ENCODE assay signal across 8 cellular contexts in the genomic region with DNA sequence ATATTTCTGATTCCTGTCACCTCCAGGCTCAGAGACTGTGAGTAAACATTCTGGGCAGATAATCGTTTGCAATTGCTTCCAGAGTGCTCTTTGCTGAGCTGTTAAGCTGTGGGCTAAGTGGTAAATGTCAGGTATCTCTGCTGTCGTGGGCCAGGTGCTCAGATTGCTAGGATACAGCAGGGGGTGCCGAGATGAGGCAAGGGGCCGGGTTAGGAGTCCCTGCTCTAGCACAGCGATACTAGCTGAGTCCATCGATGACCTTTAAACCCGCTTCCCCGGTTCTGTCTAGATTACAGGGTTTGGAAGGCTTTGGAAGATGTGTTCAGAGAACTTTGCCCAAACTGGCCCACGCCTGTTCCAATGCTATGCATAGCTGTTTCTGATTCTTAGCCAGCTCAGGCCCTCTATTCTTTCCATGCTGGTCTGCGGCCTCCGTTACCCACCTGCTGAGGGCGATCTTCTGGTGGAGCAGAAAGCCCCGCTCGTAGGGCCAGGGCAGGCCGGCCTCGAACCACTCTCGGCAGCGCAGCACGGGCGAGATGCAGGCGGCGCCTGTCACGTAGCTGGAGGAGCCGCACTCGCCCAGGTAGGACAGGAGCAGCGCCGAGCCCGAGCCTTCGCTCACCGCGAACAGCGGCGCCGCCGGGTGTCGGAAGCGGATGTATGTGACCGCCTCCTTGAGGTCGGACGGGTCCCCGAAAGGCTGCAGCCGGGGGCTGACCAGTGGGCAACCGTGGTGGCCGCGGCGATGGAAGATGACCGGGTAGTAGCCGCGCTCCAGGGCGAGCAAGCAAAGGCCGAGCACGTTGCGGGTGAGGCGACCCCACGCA. TPM values are rescaled to one million over a fixed set of nuclear protein-coding genes. Genes with fewer than 3 reads are reported as not detected.
A peak's percentile ranks its signal among the peaks of the same experiment; 100 is the strongest.
DNase-seq lines count a peak whose midpoint lies in the region; ATAC-seq and TF ChIP-seq lines count a peak whose summit lies in the region.

No MANE protein-coding gene starts in this region.

- H3K4me1 ChIP-seq in mononuclear cell (ENCODE audit: insufficient read depth, low read length), result peaks cover 68% of the 10 kb centered on the region
- H3K4me1 ChIP-seq in thoracic aorta (ENCODE audit: control insufficient read depth in 1 of 2, low read depth in 2 of 2), result peaks cover 6 to 31% of the 10 kb centered on the region in 2 donors

- peak overlapping the region in 1 of 2 donors; percentile 17 for H3K27ac ChIP-seq in thoracic aorta

- H3K36me3 ChIP-seq in thoracic aorta, result no peaks in the 10 kb centered on the region

- TF ChIP-seq CTCF in WI38 (IDR thresholded peaks at IDR 0.05; ENCODE audit: low read depth, low read length) (no peak), thoracic aorta (IDR thresholded peaks at IDR 0.05) (no peak)

- DNase-seq in NCI-H1092 treated with DMSO at 0.1 percent for 48 hours (lab: John Stamatoyannopoulos, UW), result peak; percentile 28
- no peak for DNase-seq in NCI-H1092 (lab: John Stamatoyannopoulos, UW)
- DNase-seq in NCI-H1417 treated with DMSO at 0.1 percent for 48 hours (lab: John Stamatoyannopoulos, UW), result peak; percentile 68
- DNase-seq in ecto neural progenitor cell (ENCODE audit: low spot score), result peak; percentile 83
- DNase-seq in thoracic aorta (ENCODE audit: low spot score), result no peak

- ATAC-seq in thoracic aorta (ENCODE audit: insufficient number of reproducible peaks, low FRiP score, low read depth) (no peak), HG03095 (IDR thresholded peaks at IDR 0.05; ENCODE audit: unreplicated experiment) (no peak)

- H3K4me3 ChIP-seq in WI38 (ENCODE audit: low read depth, low read length) (peak overlapping the region; percentile 55), mononuclear cell (ENCODE audit: low read length) (peak overlapping the region; percentile 62), thoracic aorta (peak overlapping the region; percentile 92)

- no peaks in the 10 kb centered on the region for H3K9me3 ChIP-seq in mononuclear cell (ENCODE audit: low read depth, low read length)
- no peaks in the 10 kb centered on the region for H3K9me3 ChIP-seq in thoracic aorta

- H3K27me3 ChIP-seq in mononuclear cell (ENCODE audit: insufficient read depth, low read length), result no peaks in the 10 kb centered on the region
- H3K27me3 ChIP-seq in thoracic aorta (replicated peaks; ENCODE audit: insufficient read depth), result no peaks in the 10 kb centered on the region

RNA-seq across cellular contexts. Expression of gene ABHD15, which starts 1.0 kb away (rescaled TPM):
- total RNA-seq in mononuclear cell (8.9 TPM), thoracic aorta (10 to 100 TPM; 11.3 to 24.0 TPM)

RNA-seq across cellular contexts. Expression of gene TP53I13, which starts 2.6 kb away (rescaled TPM):
- total RNA-seq in mononuclear cell (25.0 TPM), thoracic aorta (10 to 100 TPM; 54.4 to 92.6 TPM)

RNA-seq across cellular contexts. Expression of gene GIT1, which starts 23.6 kb away (rescaled TPM):
- 17.5 TPM for total RNA-seq in mononuclear cell
- total RNA-seq in thoracic aorta, result 10 to 100 TPM; 24.1 to 35.3 TPM

RNA-seq across cellular contexts. Expression of gene ANKRD13B, which starts 27.1 kb away (rescaled TPM):
- total RNA-seq in mononuclear cell (1.3 TPM), thoracic aorta (10 to 100 TPM; 11.5 to 35.5 TPM)

RNA-seq across cellular contexts. Expression of gene CORO6, which starts 56.9 kb away (rescaled TPM):
- total RNA-seq in mononuclear cell (0.31 TPM), thoracic aorta (10 to 100 TPM; 35.5 to 55.0 TPM)

Comparison
In these comparisons a context has a peak if more than half of its experiments do, and no peak if none do; other contexts are left out.
1. DNase-seq: peak in NCI-H1092 treated with DMSO at 0.1 percent for 48 hours (single experiment), NCI-H1417 treated with DMSO at 0.1 percent for 48 hours (single experiment) and ecto neural progenitor cell (single experiment); none in NCI-H1092 (single experiment) and thoracic aorta (single experiment).
2. Peak in every context shown above with its lines, with median percentiles within 50 percentile points of each other: H3K4me3 ChIP-seq.